ENCODE assay signal across 8 cellular contexts in the genomic region with DNA sequence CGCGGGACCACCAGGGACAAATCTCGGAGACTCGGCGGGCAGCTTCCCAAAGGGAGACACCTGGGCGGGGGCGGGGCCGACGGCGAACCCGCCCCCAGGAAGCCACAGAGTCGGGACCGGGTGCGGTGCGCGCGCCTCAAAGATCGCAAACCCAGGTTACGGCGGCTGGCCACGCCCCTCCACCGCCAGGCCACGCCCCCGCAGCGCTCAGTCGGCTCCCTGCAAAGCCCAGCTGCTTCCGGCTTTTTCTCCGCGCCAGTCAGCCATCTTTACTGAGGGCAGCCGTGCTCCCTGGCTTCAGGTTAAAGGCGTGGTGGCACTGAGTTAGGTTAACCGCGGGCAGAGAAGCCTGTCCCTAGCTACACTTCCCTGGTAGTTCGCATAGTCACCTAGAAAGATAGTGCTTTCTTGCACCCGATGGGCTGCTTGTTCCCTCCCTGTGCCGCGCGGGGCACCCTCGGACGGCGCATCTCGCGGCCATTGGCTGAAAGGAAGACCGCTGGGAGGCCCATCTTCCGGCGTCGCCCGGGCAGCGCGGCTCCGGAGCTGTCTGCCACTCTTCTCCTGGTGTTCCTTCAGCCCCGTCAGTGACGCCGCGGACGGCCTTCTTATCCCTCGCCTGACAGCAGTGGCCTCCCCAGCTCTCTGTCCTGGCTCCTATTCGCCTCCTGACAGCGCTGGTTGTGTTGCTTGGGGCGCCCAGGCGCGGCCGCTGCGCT. TPM values are rescaled to one million over a fixed set of nuclear protein-coding genes. Genes with fewer than 3 reads are reported as not detected.
DNase-seq lines count a peak whose midpoint lies in the region; ATAC-seq and TF ChIP-seq lines count a peak whose summit lies in the region.

A gene with protein sequence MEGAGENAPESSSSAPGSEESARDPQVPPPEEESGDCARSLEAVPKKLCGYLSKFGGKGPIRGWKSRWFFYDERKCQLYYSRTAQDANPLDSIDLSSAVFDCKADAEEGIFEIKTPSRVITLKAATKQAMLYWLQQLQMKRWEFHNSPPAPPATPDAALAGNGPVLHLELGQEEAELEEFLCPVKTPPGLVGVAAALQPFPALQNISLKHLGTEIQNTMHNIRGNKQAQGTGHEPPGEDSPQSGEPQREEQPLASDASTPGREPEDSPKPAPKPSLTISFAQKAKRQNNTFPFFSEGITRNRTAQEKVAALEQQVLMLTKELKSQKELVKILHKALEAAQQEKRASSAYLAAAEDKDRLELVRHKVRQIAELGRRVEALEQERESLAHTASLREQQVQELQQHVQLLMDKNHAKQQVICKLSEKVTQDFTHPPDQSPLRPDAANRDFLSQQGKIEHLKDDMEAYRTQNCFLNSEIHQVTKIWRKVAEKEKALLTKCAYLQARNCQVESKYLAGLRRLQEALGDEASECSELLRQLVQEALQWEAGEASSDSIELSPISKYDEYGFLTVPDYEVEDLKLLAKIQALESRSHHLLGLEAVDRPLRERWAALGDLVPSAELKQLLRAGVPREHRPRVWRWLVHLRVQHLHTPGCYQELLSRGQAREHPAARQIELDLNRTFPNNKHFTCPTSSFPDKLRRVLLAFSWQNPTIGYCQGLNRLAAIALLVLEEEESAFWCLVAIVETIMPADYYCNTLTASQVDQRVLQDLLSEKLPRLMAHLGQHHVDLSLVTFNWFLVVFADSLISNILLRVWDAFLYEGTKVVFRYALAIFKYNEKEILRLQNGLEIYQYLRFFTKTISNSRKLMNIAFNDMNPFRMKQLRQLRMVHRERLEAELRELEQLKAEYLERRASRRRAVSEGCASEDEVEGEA (minus strand): TSS at position 72 of the 719 bp plus-strand sequence. CDS start 108 bp downstream, outside the sequence.

- POLR2A ChIA-PET in T-cell (lab: Charles Lee), result interaction anchor here (0.5 to 1.7 kb wide), 8 partner anchors 138 to 471 kb away, joined by 3 to 10 read pairs (median 4); partner anchors contain the start of gene NANS (in 1 of the 2)

- H3K4me1 Mint-ChIP-seq in T-cell, result peaks cover 33 to 39% (median 33%) of the 10 kb centered on the region in 3 donors

- H3K4me1 ChIP-seq in upper lobe of left lung, result peaks cover 38 to 51% (median 42%) of the 10 kb centered on the region in 4 donors

- H3K4me3 ChIP-seq in upper lobe of left lung, result peak within 1 kb of the TSS; percentile 65 to 82 (median 74)

- H3K4me3 Mint-ChIP-seq in T-cell, result peak within 1 kb of the TSS; percentile 88 to 95 (median 89)

- no peaks in the 10 kb centered on the region for H3K9me3 Mint-ChIP-seq in T-cell

- peak in 1 of 4 donors; percentile 7 for TF ChIP-seq EP300 in upper lobe of left lung (IDR thresholded peaks at IDR 0.05)

- intact Hi-C loops in left cardiac atrium (cut with DNase I) (loop anchor here (5.0 kb wide), 2 partner anchors 273 to 333 kb away; partner anchors contain the start of genes ANP32B (in 1 of the 2) and TRMO (in 1 of the 2)), posterior vena cava (cut with DNase I) (loop anchor here (1.0 to 10.0 kb wide), 3 partner anchors 21 to 331 kb away; partner anchors contain the start of gene TRMO (in 1 of the 2))

- H3K27ac Mint-ChIP-seq in T-cell, result peak within 1 kb of the TSS; percentile 97 to 99

- TF ChIP-seq CTCF in upper lobe of left lung (IDR thresholded peaks at IDR 0.05), result peak in 5 of 6 experiments; percentile 7 to 43 (median 15)

- DNase-seq in NCI-H146 (lab: John Stamatoyannopoulos, UW), result peak; percentile 87
- peak; percentile 93 to 99 (median 96) for DNase-seq in T-cell
- peak; percentile 62 for DNase-seq in amniotic stem cell (lab: John Stamatoyannopoulos, UW)
- DNase-seq in left cardiac atrium, result peak; percentile 94
- DNase-seq in posterior vena cava (ENCODE audit: low spot score), result peak; percentile 99
- DNase-seq in upper lobe of left lung, result peak; percentile 99 to 100

- H3K27me3 ChIP-seq in upper lobe of left lung, result no peaks in the 10 kb centered on the region

- WGBS in upper lobe of left lung, 2 donors, result 0% methylated on average over 13 to 44 of the region's 64 CpGs

- no peaks in the 10 kb centered on the region for H3K36me3 Mint-ChIP-seq in T-cell

- CTCF ChIA-PET in T-cell (lab: Charles Lee), result interaction anchor here (0.6 to 2.1 kb wide), 9 partner anchors 8 to 354 kb away, joined by 3 to 11 read pairs (median 3); partner anchors contain the start of gene TRMO (in 1 of the 2)

- H3K9me3 ChIP-seq in upper lobe of left lung, result no peaks in the 10 kb centered on the region

- peak; percentile 79 for TF ChIP-seq POLR2A in GM15510 (IDR thresholded peaks at IDR 0.05; ENCODE audit: borderline replicate concordance, extremely low read depth, insufficient read length)
- peak in 2 of 4 donors; percentile 40 to 75 for TF ChIP-seq POLR2A in upper lobe of left lung (IDR thresholded peaks at IDR 0.05)

- peak within 1 kb of the TSS; percentile 93 to 99 (median 97) for H3K27ac ChIP-seq in upper lobe of left lung

- ATAC-seq in HG02884 (IDR thresholded peaks at IDR 0.05; ENCODE audit: unreplicated experiment) (peak; percentile 80), T-cell (replicated peaks in 1 of 4) (peak; percentile 91 to 92 (median 92)), left cardiac atrium (peak; percentile 97 to 98), upper lobe of left lung (ENCODE audit: low FRiP score in 2 of 2) (peak; percentile 96 to 97)

- H3K27me3 Mint-ChIP-seq in T-cell, result no peaks in the 10 kb centered on the region

- H3K36me3 ChIP-seq in upper lobe of left lung, result peaks cover 0 to 10% (median 4%) of the 10 kb centered on the region in 4 donors

RNA-seq across cellular contexts. Expression of the gene that starts here (rescaled TPM):
- total RNA-seq in T-cell, result 10 to 100 TPM in 1 of 5 donors, 1 to 10 TPM in 4; 4.5 to 10.7 (median 7.1) TPM
- 1 to 10 TPM; 4.4 to 5.3 TPM for total RNA-seq in left cardiac atrium
- 10 to 100 TPM in 1 of 2 donors, 1 to 10 TPM in 1; 6.9 to 10.5 TPM for total RNA-seq in posterior vena cava
- total RNA-seq in upper lobe of left lung, result 100 to 1,000 TPM in 4 of 6 donors, 10 to 100 TPM in 2; 62.4 to 217 (median 119) TPM

Comparison
In these comparisons a context has a peak if more than half of its experiments do, and no peak if none do; other contexts are left out.
1. Peak in every context shown above with its lines: DNase-seq, ATAC-seq, H3K4me3 ChIP-seq and H3K27ac ChIP-seq.
2. RNA of the gene that starts here (total RNA-seq): 62.4 to 217 TPM in upper lobe of left lung; 6.9 to 10.5 TPM in posterior vena cava, 4.5 to 10.7 TPM in T-cell and 4.4 to 5.3 TPM in left cardiac atrium; every median in the first group is over 4 times any median in the second.